ENCODE assay signal across 29 cellular contexts in genomic region chr18:55084546-55084945, GRCh38.
"Had no signal": no experiment of that assay in that cellular context is flagged by ENCODE, and none has a peak within 500 bp of the region (broad histone marks: within the 10 kb centered on the region; RNA-seq: fewer than 3 reads in every experiment).

No MANE protein-coding gene starts in this region.

- H3K36me3 ChIP-seq: neural progenitor cell, ovary, suprapubic skin, tibial artery, transverse colon, upper lobe of right lung, uterus had no signal

- DNase-seq: naive thymus-derived CD4-positive, alpha-beta T cell; natural killer cell; occipital lobe; ovary; posterior cingulate gyrus; psoas muscle; right cardiac atrium; small intestine; stimulated activated CD4-positive, alpha-beta T cell treated with anti-CD3 and anti-CD28 coated beads, Interleukin-15, amount 100 ng/mL, for 24 hours; stimulated activated CD4-positive, alpha-beta T cell treated with anti-CD3 and anti-CD28 coated beads, Interleukin-2, amount 100 ng/mL, for 24 hours; stimulated activated CD4-positive, alpha-beta T cell treated with anti-CD3 and anti-CD28 coated beads, Interleukin-2, amount 100 ng/mL, for 48 hours; stimulated activated CD4-positive, alpha-beta T cell treated with anti-CD3 and anti-CD28 coated beads, Interleukin-4, amount 100 ng/mL, for 24 hours; stimulated activated naive CD4-positive, alpha-beta T cell; stimulated activated naive CD8-positive, alpha-beta T cell treated with anti-CD3 and anti-CD28 coated beads, Interleukin-15, amount 100 ng/mL, for 72 hours; stimulated activated naive CD8-positive, alpha-beta T cell treated with anti-CD3 and anti-CD28 coated beads, Interleukin-15, Interleukin-2, amounts not matched to agents 100 U/mL and 50 U/mL, for 24 hours; substantia nigra; testis; tibial artery; transverse colon; upper lobe of right lung; uterus had no signal

- H3K27ac Mint-ChIP-seq: naive thymus-derived CD4-positive, alpha-beta T cell; natural killer cell; nephron; neural progenitor cell; progenitor cell of endocrine pancreas; stimulated activated effector memory CD8-positive, alpha-beta T cell treated with anti-CD3 and anti-CD28 coated beads, Interleukin-12 subunit alpha, Interleukin-12 subunit beta, amount 100 ng/mL, for 72 hours; stimulated activated naive CD8-positive, alpha-beta T cell treated with anti-CD3 and anti-CD28 coated beads, Interleukin-15, amount 100 ng/mL, for 72 hours; type B pancreatic cell had no signal

- H3K4me1 ChIP-seq: neural progenitor cell, parathyroid adenoma, psoas muscle, suprapubic skin, testis, tibial artery, upper lobe of right lung had no signal

- H3K9me3 ChIP-seq: ovary, psoas muscle, suprapubic skin, testis, tibial artery, transverse colon, upper lobe of right lung, uterus had no signal

- H3K27ac ChIP-seq: neural progenitor cell, ovary, parathyroid adenoma, psoas muscle, suprapubic skin, testis, tibial artery, transverse colon, upper lobe of right lung, uterus had no signal

- H3K4me3 ChIP-seq: neural progenitor cell, ovary, psoas muscle, suprapubic skin, testis, tibial artery, transverse colon, upper lobe of right lung, uterus had no signal

- H3K4me2 ChIP-seq: neural progenitor cell had no signal

- H3K9ac ChIP-seq: neural progenitor cell, parathyroid adenoma had no signal

- H3K4me1 Mint-ChIP-seq: naive thymus-derived CD4-positive, alpha-beta T cell; natural killer cell; neural progenitor cell; stimulated activated effector memory CD8-positive, alpha-beta T cell treated with anti-CD3 and anti-CD28 coated beads, Interleukin-12 subunit alpha, Interleukin-12 subunit beta, amount 100 ng/mL, for 72 hours; stimulated activated naive CD8-positive, alpha-beta T cell treated with anti-CD3 and anti-CD28 coated beads, Interleukin-15, amount 100 ng/mL, for 72 hours had no signal

- H2AFZ ChIP-seq: neural progenitor cell, parathyroid adenoma had no signal

- H3K79me2 ChIP-seq: parathyroid adenoma had no signal

- H3K36me3 Mint-ChIP-seq: naive thymus-derived CD4-positive, alpha-beta T cell; natural killer cell; neural progenitor cell; stimulated activated effector memory CD8-positive, alpha-beta T cell treated with anti-CD3 and anti-CD28 coated beads, Interleukin-12 subunit alpha, Interleukin-12 subunit beta, amount 100 ng/mL, for 72 hours; type B pancreatic cell had no signal

- H3K9me3 Mint-ChIP-seq: natural killer cell; nephron; neural progenitor cell; stimulated activated effector memory CD8-positive, alpha-beta T cell treated with anti-CD3 and anti-CD28 coated beads, Interleukin-12 subunit alpha, Interleukin-12 subunit beta, amount 100 ng/mL, for 72 hours; stimulated activated naive CD8-positive, alpha-beta T cell treated with anti-CD3 and anti-CD28 coated beads, Interleukin-15, amount 100 ng/mL, for 72 hours; type B pancreatic cell had no signal

- H3K4me3 Mint-ChIP-seq: naive thymus-derived CD4-positive, alpha-beta T cell; natural killer cell; nephron; neural progenitor cell; stimulated activated effector memory CD8-positive, alpha-beta T cell treated with anti-CD3 and anti-CD28 coated beads, Interleukin-12 subunit alpha, Interleukin-12 subunit beta, amount 100 ng/mL, for 72 hours; stimulated activated naive CD8-positive, alpha-beta T cell treated with anti-CD3 and anti-CD28 coated beads, Interleukin-15, amount 100 ng/mL, for 72 hours; type B pancreatic cell had no signal

- H3K27me3 ChIP-seq: neural progenitor cell, ovary, suprapubic skin, testis, tibial artery, transverse colon, upper lobe of right lung, uterus had no signal

- ATAC-seq: naive thymus-derived CD4-positive, alpha-beta T cell; natural killer cell; psoas muscle; right cardiac atrium; sciatic nerve; stimulated activated effector memory CD8-positive, alpha-beta T cell treated with anti-CD3 and anti-CD28 coated beads, Interleukin-12 subunit alpha, Interleukin-12 subunit beta, amount 100 ng/mL, for 72 hours; stimulated activated naive CD8-positive, alpha-beta T cell treated with anti-CD3 and anti-CD28 coated beads, Interleukin-15, amount 100 ng/mL, for 72 hours; stimulated activated naive CD8-positive, alpha-beta T cell treated with anti-CD3 and anti-CD28 coated beads, Interleukin-15, Interleukin-2, amounts not matched to agents 100 U/mL and 50 U/mL, for 24 hours; upper lobe of right lung had no signal
